ENCODE assay signal across 28 cellular contexts in the genomic region with DNA sequence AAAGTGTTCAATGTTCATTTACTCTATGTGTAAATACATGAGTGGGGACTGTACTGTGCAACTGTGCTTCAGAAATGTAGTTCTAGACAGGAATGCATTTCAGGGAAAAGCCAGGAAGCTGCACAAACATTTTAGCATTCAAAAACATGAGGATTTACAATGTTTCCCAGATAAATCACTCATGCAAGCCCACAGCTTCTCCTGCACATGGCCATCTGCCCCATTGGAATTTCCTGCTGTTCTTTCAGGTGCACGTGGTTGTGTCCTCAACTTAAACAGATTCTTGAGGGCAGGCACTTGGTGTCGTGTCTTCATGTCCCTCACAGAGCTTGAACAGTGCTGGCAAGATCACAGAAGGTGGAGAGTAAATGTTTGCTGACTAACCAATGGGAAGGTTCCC.
DNase-seq lines count a peak whose midpoint lies in the region; ATAC-seq, FAIRE-seq and TF ChIP-seq lines count a peak whose summit lies in the region.
"Had no signal": no experiment of that assay in that cellular context is flagged by ENCODE, and none has a peak within 500 bp of the region (broad histone marks: within the 10 kb centered on the region; RNA-seq: fewer than 3 reads in every experiment).

No MANE protein-coding gene starts in this region.

- no peak; the same call in 1 of the 3 replicates for ATAC-seq in SK-N-SH treated with all-trans-retinoic acid at 6 μM for 48 hours
- ATAC-seq: gastrocnemius medialis; stimulated activated naive CD8-positive, alpha-beta T cell treated with anti-CD3 and anti-CD28 coated beads, Interleukin-15, Interleukin-2, amounts not matched to agents 100 U/mL and 50 U/mL, for 24 hours; T-cell had no signal

- TF ChIP-seq CTCF in SK-N-SH (IDR thresholded peaks at IDR 0.05) = no peak
- no peak for TF ChIP-seq CTCF in bronchial epithelial cell (IDR thresholded peaks at IDR 0.05; ENCODE audit: insufficient read depth, low read length, severe bottlenecking)

- no peaks in the 10 kb centered on the region for H3K9me2 ChIP-seq in SK-N-SH

- no peaks in the 10 kb centered on the region for H3K27me3 ChIP-seq in SK-N-SH (ENCODE audit: insufficient read depth)
- H3K27me3 ChIP-seq in bronchial epithelial cell (ENCODE audit: control insufficient read depth, insufficient read depth, low read length) = no peaks in the 10 kb centered on the region
- H3K27me3 ChIP-seq: gastrocnemius medialis, tibial artery had no signal

- no peaks in the 10 kb centered on the region for H3K36me3 ChIP-seq in SK-N-SH (replicated peaks in 1 of 2; ENCODE audit: control insufficient read depth in 1 of 2, insufficient read depth in 2 of 2, low read length in 1 of 2)
- H3K36me3 ChIP-seq in bronchial epithelial cell (ENCODE audit: control insufficient read depth, insufficient read depth, low read length) = no peaks in the 10 kb centered on the region
- H3K36me3 ChIP-seq: gastrocnemius medialis, tibial artery had no signal

- WGBS in SK-N-SH (ENCODE audit: low lambda C conversion rate) = 65% methylated on average over 2 of the region's 2 CpGs

- TF ChIP-seq RAD21 in SK-N-SH (IDR thresholded peaks at IDR 0.05; ENCODE audit: low read length) = no peak

- peak overlapping the region; percentile 62 for H3K4me2 ChIP-seq in SK-N-SH

- H3F3A ChIP-seq in SK-N-SH (replicated peaks; ENCODE audit: insufficient read depth) = peaks cover 13% of the 10 kb centered on the region

- H3K4me3 ChIP-seq in SK-N-SH (ENCODE audit: low read depth in 2 of 2, low read length in 1 of 2) = no peak overlapping the region
- H3K4me3 ChIP-seq in bronchial epithelial cell (ENCODE audit: low read depth, low read length) = no peak overlapping the region
- H3K4me3 ChIP-seq: dorsolateral prefrontal cortex, gastrocnemius medialis, lung, tibial artery had no signal

- no peaks in the 10 kb centered on the region for H3K79me2 ChIP-seq in SK-N-SH (ENCODE audit: insufficient read depth)

- CTCF ChIA-PET in SK-N-SH (lab: Yijun Ruan, JAX) = interaction anchor here (1.6 kb wide), 1 partner anchor 26 kb away, joined by 3 read pairs; no protein-coding TSS in a partner anchor

- H3K27ac ChIP-seq in SK-N-SH (ENCODE audit: low read depth in 2 of 2, low read length in 1 of 2) = peak overlapping the region in 1 of 2 experiments; percentile 66; a peak in 2 of 4 replicates
- H3K27ac ChIP-seq: dorsolateral prefrontal cortex, gastrocnemius medialis, tibial artery had no signal

- peaks cover 0 to 25% of the 10 kb centered on the region in 2 experiments; a peak in 2 of 4 replicates for H3K4me1 ChIP-seq in SK-N-SH (ENCODE audit: control insufficient read depth in 1 of 2, insufficient read depth in 2 of 2, low read depth in 1 of 2, low read length in 1 of 2)
- H3K4me1 ChIP-seq: tibial artery had no signal

- H3K9ac ChIP-seq in SK-N-SH = peak overlapping the region; percentile 46

- H2AFZ ChIP-seq in SK-N-SH (ENCODE audit: low read depth) = peak overlapping the region; percentile 58; the same call in 1 of the 2 replicates

- 0 out of 2 replicates have a peak, but pooled peaks cover 4% of the 10 kb centered on the region for H3K9me3 ChIP-seq in SK-N-SH
- H3K9me3 ChIP-seq: gastrocnemius medialis, tibial artery had no signal

- H4K20me1 ChIP-seq in SK-N-SH (ENCODE audit: insufficient read depth) = no peaks in the 10 kb centered on the region

- no peak for DNase-seq in SK-N-SH
- DNase-seq in bronchial epithelial cell (ENCODE audit: low read depth) = no peak
- peak; percentile 44 for DNase-seq in iris pigment epithelial cell (ENCODE audit: low read depth)
- DNase-seq in globus pallidus (ENCODE audit: low spot score) = no peak
- no peak for DNase-seq in NK-92 (lab: John Stamatoyannopoulos, UW; ENCODE audit: unreplicated experiment)
- DNase-seq in stimulated activated CD4-positive, alpha-beta T cell treated with anti-CD3 and anti-CD28 coated beads, Interleukin-2, amount 100 ng/mL, for 48 hours = no peak
- DNase-seq in A172 (ENCODE audit: low spot score) = no peak
- DNase-seq: 8988T; activated CD4-positive, CD25-positive, alpha-beta regulatory T cell treated with anti-CD3 and anti-CD28 coated beads, Interleukin-2, amount 50 U/mL, for 72 hours; activated naive CD4-positive, alpha-beta T cell treated with anti-CD3 and anti-CD28 coated beads for 36 hours; activated T-cell treated with anti-CD3 and anti-CD28 coated beads, Interleukin-2, amount 50 U/mL, for 48 hours; amygdala; C1 segment of cervical spinal cord; Calu3; caudate nucleus; dorsolateral prefrontal cortex; gastrocnemius medialis; kidney; NCI-H1105 treated with DMSO at 0.1 percent for 48 hours; NCI-H2107; NCI-H510A treated with DMSO at 0.1 percent for 48 hours; Right ventricle myocardium superior; small intestine; stimulated activated naive CD8-positive, alpha-beta T cell treated with anti-CD3 and anti-CD28 coated beads, Interleukin-15, Interleukin-2, amounts not matched to agents 100 U/mL and 50 U/mL, for 24 hours; T-cell; tibial artery had no signal

- FAIRE-seq in bronchial epithelial cell (lab: Jason Lieb, UNC) = peak; percentile 83
- FAIRE-seq: kidney, small intestine had no signal

- TF ChIP-seq EP300 in SK-N-SH (IDR thresholded peaks at IDR 0.05; ENCODE audit: borderline replicate concordance in 1 of 2, low read depth in 1 of 2, low read length in 1 of 2) = no peak

- POLR2A ChIA-PET in SK-N-SH (lab: Yijun Ruan, JAX) = no interaction called here

TF ChIP-seq in SK-N-SH, 30 proteins besides CTCF, POLR2A, EP300 and RAD21 (continues in another document):
- TF ChIP-seq EZH2phosphoT487 (IDR thresholded peaks at IDR 0.05; ENCODE audit: borderline replicate concordance, low read depth) = no peak
- no peak for TF ChIP-seq TCF12 (IDR thresholded peaks at IDR 0.05)
- TF ChIP-seq GABPA (IDR thresholded peaks at IDR 0.05; ENCODE audit: low read depth) = no peak
- TF ChIP-seq, protein P1, sequence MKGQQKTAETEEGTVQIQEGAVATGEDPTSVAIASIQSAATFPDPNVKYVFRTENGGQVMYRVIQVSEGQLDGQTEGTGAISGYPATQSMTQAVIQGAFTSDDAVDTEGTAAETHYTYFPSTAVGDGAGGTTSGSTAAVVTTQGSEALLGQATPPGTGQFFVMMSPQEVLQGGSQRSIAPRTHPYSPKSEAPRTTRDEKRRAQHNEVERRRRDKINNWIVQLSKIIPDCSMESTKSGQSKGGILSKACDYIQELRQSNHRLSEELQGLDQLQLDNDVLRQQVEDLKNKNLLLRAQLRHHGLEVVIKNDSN (IDR thresholded peaks at IDR 0.05; ENCODE audit: borderline replicate concordance, low read depth) = no peak
- no peak for TF ChIP-seq YY1 (IDR thresholded peaks at IDR 0.05; ENCODE audit: low read depth)
- no peak for TF ChIP-seq PBX3 (IDR thresholded peaks at IDR 0.05)
- no peak for TF ChIP-seq JUND (IDR thresholded peaks at IDR 0.05)
- no peak for TF ChIP-seq TEAD4 (IDR thresholded peaks at IDR 0.05; ENCODE audit: borderline replicate concordance, insufficient read depth)
- no peak for TF ChIP-seq CHD2 (IDR thresholded peaks at IDR 0.05; ENCODE audit: low read length, partially characterized antibody)
- no peak for TF ChIP-seq RXRA (IDR thresholded peaks at IDR 0.05; ENCODE audit: borderline replicate concordance, low read depth)

TF ChIP-seq in SK-N-SH treated with all-trans-retinoic acid at 6 μM for 48 hours, 23 proteins besides CTCF, POLR2A, EP300 and RAD21 (continues in another document):
- TF ChIP-seq SNAI2 (CRISPR knock-in tag; IDR thresholded peaks at IDR 0.05) (no peak), BACH2 (CRISPR knock-in tag; IDR thresholded peaks at IDR 0.05; ENCODE audit: borderline replicate concordance) (no peak), TOX (CRISPR knock-in tag; IDR thresholded peaks at IDR 0.05; ENCODE audit: borderline replicate concordance) (no peak), ESRRG (CRISPR knock-in tag; IDR thresholded peaks at IDR 0.05) (no peak), RARB (CRISPR knock-in tag; IDR thresholded peaks at IDR 0.05) (no peak), PATZ1 (CRISPR knock-in tag; IDR thresholded peaks at IDR 0.05; ENCODE audit: borderline replicate concordance) (no peak), OSR1 (CRISPR knock-in tag; IDR thresholded peaks at IDR 0.05) (no peak), ZFP3 (CRISPR knock-in tag; IDR thresholded peaks at IDR 0.05) (no peak), ZC3H10 (CRISPR knock-in tag; IDR thresholded peaks at IDR 0.05) (no peak), PPARA (CRISPR knock-in tag; IDR thresholded peaks at IDR 0.05; ENCODE audit: borderline replicate concordance) (no peak), CSRNP3 (CRISPR knock-in tag; IDR thresholded peaks at IDR 0.05) (no peak)
